Comparison of ENCODE assay signal across 24 cellular contexts in the genomic region with DNA sequence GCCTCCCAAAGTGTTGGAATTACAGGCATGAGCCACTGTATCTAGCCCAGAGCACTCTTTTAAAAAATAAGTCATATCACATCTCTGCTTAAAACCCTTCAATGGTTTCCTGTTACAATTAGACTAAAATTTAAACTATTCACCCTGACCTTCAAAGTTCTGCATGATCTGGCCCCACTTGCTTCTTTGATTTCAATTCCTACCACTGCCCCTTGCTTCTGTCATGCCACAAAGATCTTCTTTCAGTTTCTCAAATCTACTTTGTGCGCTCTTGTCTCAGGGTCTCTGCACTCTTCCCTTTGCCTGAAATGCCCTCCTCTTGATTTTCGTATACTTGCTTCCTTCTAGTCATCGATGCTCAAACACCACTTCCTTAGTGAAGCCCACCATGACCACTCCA.
"Had no signal": no experiment of that assay in that cellular context is flagged by ENCODE, and none has a peak within 500 bp of the region (broad histone marks: within the 10 kb centered on the region; RNA-seq: fewer than 3 reads in every experiment).

No MANE protein-coding gene starts in this region.

- H3K27ac ChIP-seq: cardiac muscle cell, Peyer's patch, RWPE1, SJCRH30 had no signal

- H3K4me3 ChIP-seq: cardiac muscle cell, Peyer's patch, SJCRH30 had no signal

- H3K36me3 ChIP-seq: brain microvascular endothelial cell, cardiac muscle cell, Peyer's patch, SJCRH30 had no signal

- H3K27me3 ChIP-seq: brain microvascular endothelial cell, cardiac muscle cell, Peyer's patch, SJCRH30 had no signal

- ATAC-seq: activated T-helper 17 cell treated with anti-CD3 and anti-CD28 coated beads, Interleukin-2, amount 50 U/mL, for 72 hours; T-helper 17 cell had no signal

- H3K4me1 ChIP-seq: Peyer's patch had no signal

- H3K9me3 ChIP-seq: Peyer's patch, SJCRH30 had no signal

- DNase-seq: activated CD4-positive, alpha-beta memory T cell treated with anti-CD3 and anti-CD28 coated beads, Interleukin-2, amount 10 ng/mL, durations not matched to agents 7 days and 5 days; activated CD4-positive, alpha-beta T cell treated with anti-CD3 and anti-CD28 coated beads, Interleukin-2, amount 10 ng/mL, durations not matched to agents 7 days and 5 days; activated CD4-positive, CD25-positive, alpha-beta regulatory T cell; activated gamma-delta T cell; activated naive CD4-positive, alpha-beta T cell treated with anti-CD3 and anti-CD28 coated beads, Interleukin-2, amount 10 ng/mL, durations not matched to agents 7 days and 5 days; activated naive CD8-positive, alpha-beta T cell treated with anti-CD3 and anti-CD28 coated beads for 36 hours; activated T-cell treated with anti-CD3 and anti-CD28 coated beads for 4 hours; activated T-cell treated with anti-CD3 and anti-CD28 coated beads, Interleukin-2, amount 50 U/mL, for 48 hours; brain microvascular endothelial cell; NCI-H1092 treated with DMSO at 0.1 percent for 48 hours; NCI-H1417 treated with DMSO at 0.1 percent for 48 hours; NCI-H1694; NCI-H2029; NCI-H345; NCI-H510A; NCI-H69; Peyer's patch; Right ventricle myocardium superior; SJCRH30; T-helper 17 cell; T1000 had no signal
